ENCODE assay signal across 37 cellular contexts in the genomic region with DNA sequence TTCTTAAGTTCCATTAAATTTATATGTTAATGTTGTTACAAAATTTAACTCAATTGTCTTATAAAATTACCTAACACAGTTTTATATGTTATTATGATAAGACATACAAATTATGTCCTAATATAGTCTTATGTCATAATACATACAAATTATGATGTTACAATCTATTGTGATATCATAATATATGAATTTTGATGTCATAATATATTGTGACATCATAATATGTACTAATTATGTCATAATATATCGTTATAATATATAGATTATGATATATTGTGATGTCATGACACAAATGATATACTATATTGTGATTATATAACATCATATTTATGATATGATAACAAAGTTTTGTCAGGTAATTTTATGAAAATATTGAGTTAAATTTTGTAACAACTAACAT.
"Had no signal": no experiment of that assay in that cellular context is flagged by ENCODE, and none has a peak within 500 bp of the region (broad histone marks: within the 10 kb centered on the region; RNA-seq: fewer than 3 reads in every experiment).

No MANE protein-coding gene starts in this region.

- H3K9ac ChIP-seq: KMS-11 had no signal

- H3K4me2 ChIP-seq: KMS-11 had no signal

- H3K4me1 ChIP-seq: body of pancreas, Peyer's patch had no signal

- FAIRE-seq: astrocyte, bronchial epithelial cell had no signal

- DNase-seq: activated CD4-positive, alpha-beta T cell treated with anti-CD3 and anti-CD28 coated beads, Interleukin-2, amount 10 ng/mL, durations not matched to agents 24 days and 14 days; activated CD4-positive, alpha-beta T cell treated with anti-CD3 and anti-CD28 coated beads, Interleukin-2, amount 50 U/mL, for 4 hours; activated CD8-positive, alpha-beta T cell treated with anti-CD3 and anti-CD28 coated beads for 36 hours; activated effector memory CD4-positive, alpha-beta T cell treated with anti-CD3 and anti-CD28 coated beads, Interleukin-2, amount 50 U/mL, for 16 hours; activated naive CD4-positive, alpha-beta T cell; activated naive CD4-positive, alpha-beta T cell treated with anti-CD3 and anti-CD28 coated beads, Interleukin-2, amount 50 U/mL, for 16 hours; activated naive CD8-positive, alpha-beta T cell treated with anti-CD3 and anti-CD28 coated beads for 36 hours; activated T-cell treated with anti-CD3 and anti-CD28 coated beads, Interleukin-2, amount 50 U/mL, for 1 hour; activated T-cell treated with anti-CD3 and anti-CD28 coated beads, Interleukin-2, amount 50 U/mL, for 72 hours; body of pancreas; caudate nucleus; cerebellar nuclear complex; MM.1S; MV-4-11; NCI-H1092; NCI-H1436 treated with DMSO at 0.1 percent for 48 hours; NCI-H1694 treated with DMSO at 0.1 percent for 48 hours; NCI-H2029 treated with DMSO at 0.1 percent for 48 hours; NCI-H2107; NCI-H2171; NCI-H510A; NCI-H526; NCI-H748 treated with DMSO at 0.1 percent for 48 hours; NK-92 treated with Interleukin-12 subunit alpha and Interleukin-12 subunit beta, amount 100 ng/mL, for 24 hours; PC-3; Peyer's patch; SIG-M5; SW 1271; T-helper 1 cell; T-helper 2 cell; T-helper 9 cell had no signal

- ATAC-seq: activated CD8-positive, alpha-beta T cell treated with anti-CD3 and anti-CD28 coated beads for 36 hours; activated T-cell treated with anti-CD3 and anti-CD28 coated beads, Interleukin-2, amount 50 U/mL, for 72 hours; activated T-helper 17 cell treated with anti-CD3 and anti-CD28 coated beads, Interleukin-2, amount 50 U/mL, for 72 hours; body of pancreas; PC-3; Right ventricle myocardium inferior had no signal

- H3K4me3 ChIP-seq: body of pancreas, Peyer's patch had no signal

- H3K27me3 ChIP-seq: body of pancreas, Peyer's patch had no signal

- H3K27ac ChIP-seq: body of pancreas, KMS-11, Peyer's patch, RWPE1 had no signal

- H3K9me3 ChIP-seq: body of pancreas had no signal

- H3K36me3 ChIP-seq: Peyer's patch had no signal
